Comparison of ENCODE assay signal across 1 cellular context in genomic region chr5:78806544-78806943, GRCh38.
TF ChIP-seq lines count a peak whose summit lies in the region.

No MANE protein-coding gene starts in this region.

TF ChIP-seq in IMR-90, 13 proteins besides CTCF, POLR2A, EP300 and RAD21 (continued from another document):
- TF ChIP-seq FOS (IDR thresholded peaks at IDR 0.05; ENCODE audit: low read depth, low read length): peak; percentile 60; the same call in 1 of the 2 replicates
- no peak for TF ChIP-seq RFX5 (IDR thresholded peaks at IDR 0.05; ENCODE audit: low read depth, low read length)
- TF ChIP-seq CHD1 (IDR thresholded peaks at IDR 0.05; ENCODE audit: low read depth, low read length): no peak
- peak; percentile 26 for TF ChIP-seq RCOR1 (IDR thresholded peaks at IDR 0.05; ENCODE audit: insufficient replicate concordance, low read length)
- TF ChIP-seq ELK1 (IDR thresholded peaks at IDR 0.05; ENCODE audit: borderline replicate concordance, low read depth, low read length): no peak
- no peak for TF ChIP-seq MAZ (IDR thresholded peaks at IDR 0.05; ENCODE audit: borderline replicate concordance, low read depth, low read length)
- TF ChIP-seq MAFK (IDR thresholded peaks at IDR 0.05; ENCODE audit: low read depth, low read length): peak; percentile 56
- peak; percentile 75 for TF ChIP-seq BHLHE40 (IDR thresholded peaks at IDR 0.05; ENCODE audit: low read depth, low read length)
- TF ChIP-seq USF2 (IDR thresholded peaks at IDR 0.05; ENCODE audit: low read depth, low read length): no peak
- no peak for TF ChIP-seq MXI1 (IDR thresholded peaks at IDR 0.05; ENCODE audit: borderline replicate concordance, low read depth, low read length)
